In the genomic region with DNA sequence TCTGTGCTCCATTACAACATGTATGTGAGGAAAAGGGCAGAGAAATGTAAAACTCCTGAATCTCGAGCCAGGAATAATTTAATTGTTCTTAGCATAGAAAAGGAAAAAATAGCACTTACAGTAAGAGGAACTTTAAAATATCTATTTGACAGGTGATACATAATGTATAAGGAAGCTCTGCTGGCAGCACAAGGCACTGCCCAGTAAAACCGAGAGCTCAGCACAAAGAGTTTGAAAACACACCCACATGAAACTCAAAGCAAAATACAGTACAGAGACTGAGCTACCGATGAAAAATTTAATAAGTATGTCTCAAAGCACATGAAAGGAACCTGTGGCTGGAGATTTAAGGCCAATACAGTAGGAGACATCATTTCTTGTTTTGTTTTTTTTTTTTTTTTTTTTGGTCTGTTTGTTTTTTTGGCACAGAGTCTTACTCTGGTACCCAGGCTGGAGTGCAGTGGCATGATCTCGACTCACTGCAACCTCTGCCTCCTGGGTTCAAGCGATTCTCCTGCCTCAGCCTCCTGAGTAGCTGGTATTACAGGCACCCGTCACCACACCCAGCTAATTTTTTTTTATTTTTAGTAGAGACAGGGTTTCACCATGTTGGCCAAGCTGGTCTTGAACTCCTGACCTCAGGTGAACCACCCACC, we compare ENCODE assay signal across 9 cellular contexts. TPM values are rescaled to one million over a fixed set of nuclear protein-coding genes. Genes with fewer than 3 reads are reported as not detected.
DNase-seq lines count a peak whose midpoint lies in the region; ATAC-seq and TF ChIP-seq lines count a peak whose summit lies in the region.
"Had no signal": no experiment of that assay in that cellular context is flagged by ENCODE, and none has a peak within 500 bp of the region (broad histone marks: within the 10 kb centered on the region; RNA-seq: fewer than 3 reads in every experiment).

No MANE protein-coding gene starts in this region.

- H3K4me3 Mint-ChIP-seq in memory B cell (no peak overlapping the region), endothelial cell (ENCODE audit: unreplicated experiment) (no peak overlapping the region)

- H3K27me3 ChIP-seq in MM.1S (replicated peaks; ENCODE audit: insufficient read depth, low read length) (no peaks in the 10 kb centered on the region), prostate gland (replicated peaks; ENCODE audit: insufficient read depth) (no peaks in the 10 kb centered on the region)

- TF ChIP-seq CTCF in GM10248 (IDR thresholded peaks at IDR 0.05; ENCODE audit: control extremely low read depth, extremely low read depth, low read depth, missing control alignments), result no peak
- no peak for TF ChIP-seq CTCF in MM.1S (IDR thresholded peaks at IDR 0.05; ENCODE audit: low read length)
- no peak for TF ChIP-seq CTCF in endothelial cell (IDR thresholded peaks at IDR 0.05; ENCODE audit: unreplicated experiment)
- peak in 1 of 4 experiments; percentile 20 for TF ChIP-seq CTCF in prostate gland (IDR thresholded peaks at IDR 0.05)

- intact Hi-C loops in prostate gland (cut with DNase I), result no loop called here

- no peak overlapping the region for H3K4me3 ChIP-seq in MM.1S (ENCODE audit: low read length)
- no peak overlapping the region for H3K4me3 ChIP-seq in prostate gland
- H3K4me3 ChIP-seq: HAP-1 had no signal

- no peak overlapping the region for H3K9ac ChIP-seq in MM.1S (ENCODE audit: low read length)

- H3K9me3 Mint-ChIP-seq in memory B cell (no peaks in the 10 kb centered on the region), endothelial cell (ENCODE audit: unreplicated experiment) (no peaks in the 10 kb centered on the region)

- peak overlapping the region; percentile 82 for H3K27ac Mint-ChIP-seq in memory B cell
- no peak overlapping the region for H3K27ac Mint-ChIP-seq in endothelial cell (ENCODE audit: unreplicated experiment)

- H3K27me3 Mint-ChIP-seq in memory B cell (no peaks in the 10 kb centered on the region), endothelial cell (ENCODE audit: unreplicated experiment) (no peaks in the 10 kb centered on the region)

- no peak for TF ChIP-seq POLR2A in prostate gland (IDR thresholded peaks at IDR 0.05)

- H3K4me1 ChIP-seq in MM.1S (ENCODE audit: low read length) (no peaks in the 10 kb centered on the region; the same call in 1 of the 2 replicates), prostate gland (replicated peaks) (peaks cover 14% of the 10 kb centered on the region)

- no peaks in the 10 kb centered on the region for H4K20me1 ChIP-seq in MM.1S (ENCODE audit: insufficient read depth, low read length)

- DNase-seq in GM10248 (ENCODE audit: extremely low spot score) (peak; percentile 52), MM.1S (peak; percentile 25), memory B cell (ENCODE audit: low spot score in 2 of 2) (no peak), endothelial cell (ENCODE audit: low spot score) (no peak), cortex of kidney (lab: John Stamatoyannopoulos, UW) (no peak), prostate gland (ENCODE audit: low spot score) (no peak)

- H3K36me3 Mint-ChIP-seq in memory B cell (peaks cover 4% of the 10 kb centered on the region), endothelial cell (ENCODE audit: low read depth, unreplicated experiment) (no peaks in the 10 kb centered on the region)

- H3K9me3 ChIP-seq in MM.1S (replicated peaks; ENCODE audit: insufficient read depth, low read length) (no peaks in the 10 kb centered on the region), prostate gland (no peaks in the 10 kb centered on the region)
- H3K9me3 ChIP-seq: HAP-1 had no signal

- H3K9me2 ChIP-seq in MM.1S (replicated peaks; ENCODE audit: insufficient read depth, low read length), result no peaks in the 10 kb centered on the region

- H3K4me1 Mint-ChIP-seq in memory B cell, result peaks cover 26% of the 10 kb centered on the region
- H3K4me1 Mint-ChIP-seq in endothelial cell (ENCODE audit: unreplicated experiment), result peaks cover 13% of the 10 kb centered on the region

- H3F3A ChIP-seq in MM.1S (ENCODE audit: insufficient read depth, low read length), result no peaks in the 10 kb centered on the region

- H2AFZ ChIP-seq in MM.1S (ENCODE audit: low read length), result no peak overlapping the region

- CTCF ChIA-PET in GM10248 (lab: Yijun Ruan, JAX), result interaction anchor here (0.9 to 9.9 kb wide), 10 partner anchors 11 to 95 kb away, joined by 3 to 154 read pairs (median 4); a partner anchor contains a TSS

- H3K27ac ChIP-seq in MM.1S (ENCODE audit: low read length) (no peak overlapping the region), prostate gland (peak overlapping the region in 1 of 2 donors; percentile 12)

- 55% methylated on average over 6 of the region's 6 CpGs for WGBS in prostate gland

- POLR2A ChIA-PET in GM10248 (lab: Yijun Ruan, JAX), result interaction anchor here (0.6 to 0.7 kb wide), 3 partner anchors 9 to 119 kb away, joined by 3 to 10 read pairs (median 3); no protein-coding TSS in a partner anchor

- ATAC-seq in GM18907 (IDR thresholded peaks at IDR 0.05; ENCODE audit: unreplicated experiment), result peak; percentile 52
- peak; percentile 62 for ATAC-seq in memory B cell (ENCODE audit: low read depth)
- no peak for ATAC-seq in HG02642 (IDR thresholded peaks at IDR 0.05; ENCODE audit: poor library complexity, unreplicated experiment)

- H3K4me2 ChIP-seq in MM.1S (ENCODE audit: low read depth, low read length), result no peak overlapping the region

- no peaks in the 10 kb centered on the region for H3K36me3 ChIP-seq in MM.1S (replicated peaks; ENCODE audit: insufficient read depth, low read length)
- no peaks in the 10 kb centered on the region for H3K36me3 ChIP-seq in prostate gland
- H3K36me3 ChIP-seq: HAP-1 had no signal

- peaks cover 14% of the 10 kb centered on the region for H3K79me2 ChIP-seq in MM.1S (ENCODE audit: low read length)

RNA-seq across cellular contexts. Expression of a gene that starts 19.2 kb away (rescaled TPM):
- total RNA-seq in endothelial cell (ENCODE audit: unreplicated experiment) (57.7 TPM), prostate gland (10 to 100 TPM; 59.9 to 84.1 TPM)

Comparison
In these comparisons a context has a peak if more than half of its experiments do, and no peak if none do; other contexts are left out.
1. DNase-seq: peak in GM10248 (single experiment) and MM.1S (single experiment); none in memory B cell (0 of 2), endothelial cell (single experiment), cortex of kidney (single experiment) and prostate gland (single experiment).